1 cellular context compared by ENCODE assay signal in the genomic region with DNA sequence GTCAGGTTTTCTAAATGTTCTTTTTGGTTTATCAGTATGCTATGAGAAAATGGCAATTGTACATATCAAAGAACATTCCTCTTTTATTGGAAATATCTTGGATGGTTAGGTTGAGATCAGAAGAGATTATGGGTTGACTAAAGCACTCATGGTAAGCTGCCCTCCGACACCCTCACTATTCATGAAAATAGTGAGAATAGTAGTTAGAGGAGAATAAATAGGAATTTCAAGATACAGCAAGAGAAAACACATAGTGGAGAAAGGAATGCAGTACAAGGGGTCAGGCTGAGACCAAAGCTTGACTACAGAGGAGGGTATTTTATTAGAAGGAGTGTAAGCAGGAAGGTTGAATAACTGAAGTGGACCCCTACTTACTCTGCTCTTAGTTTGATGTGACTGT.
TF ChIP-seq lines count a peak whose summit lies in the region.

No MANE protein-coding gene starts in this region.

TF ChIP-seq in SK-N-SH, 30 proteins besides CTCF, POLR2A, EP300 and RAD21 (continued from another document):
- TF ChIP-seq, protein P1, sequence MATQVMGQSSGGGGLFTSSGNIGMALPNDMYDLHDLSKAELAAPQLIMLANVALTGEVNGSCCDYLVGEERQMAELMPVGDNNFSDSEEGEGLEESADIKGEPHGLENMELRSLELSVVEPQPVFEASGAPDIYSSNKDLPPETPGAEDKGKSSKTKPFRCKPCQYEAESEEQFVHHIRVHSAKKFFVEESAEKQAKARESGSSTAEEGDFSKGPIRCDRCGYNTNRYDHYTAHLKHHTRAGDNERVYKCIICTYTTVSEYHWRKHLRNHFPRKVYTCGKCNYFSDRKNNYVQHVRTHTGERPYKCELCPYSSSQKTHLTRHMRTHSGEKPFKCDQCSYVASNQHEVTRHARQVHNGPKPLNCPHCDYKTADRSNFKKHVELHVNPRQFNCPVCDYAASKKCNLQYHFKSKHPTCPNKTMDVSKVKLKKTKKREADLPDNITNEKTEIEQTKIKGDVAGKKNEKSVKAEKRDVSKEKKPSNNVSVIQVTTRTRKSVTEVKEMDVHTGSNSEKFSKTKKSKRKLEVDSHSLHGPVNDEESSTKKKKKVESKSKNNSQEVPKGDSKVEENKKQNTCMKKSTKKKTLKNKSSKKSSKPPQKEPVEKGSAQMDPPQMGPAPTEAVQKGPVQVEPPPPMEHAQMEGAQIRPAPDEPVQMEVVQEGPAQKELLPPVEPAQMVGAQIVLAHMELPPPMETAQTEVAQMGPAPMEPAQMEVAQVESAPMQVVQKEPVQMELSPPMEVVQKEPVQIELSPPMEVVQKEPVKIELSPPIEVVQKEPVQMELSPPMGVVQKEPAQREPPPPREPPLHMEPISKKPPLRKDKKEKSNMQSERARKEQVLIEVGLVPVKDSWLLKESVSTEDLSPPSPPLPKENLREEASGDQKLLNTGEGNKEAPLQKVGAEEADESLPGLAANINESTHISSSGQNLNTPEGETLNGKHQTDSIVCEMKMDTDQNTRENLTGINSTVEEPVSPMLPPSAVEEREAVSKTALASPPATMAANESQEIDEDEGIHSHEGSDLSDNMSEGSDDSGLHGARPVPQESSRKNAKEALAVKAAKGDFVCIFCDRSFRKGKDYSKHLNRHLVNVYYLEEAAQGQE (IDR thresholded peaks at IDR 0.05; ENCODE audit: low read depth, low read length) = no peak
- no peak for TF ChIP-seq FOXJ3 (CRISPR knock-in tag; IDR thresholded peaks at IDR 0.05)
- TF ChIP-seq NRF1 (IDR thresholded peaks at IDR 0.05; ENCODE audit: low read depth, low read length) = no peak
- TF ChIP-seq TEAD4 (IDR thresholded peaks at IDR 0.05; ENCODE audit: borderline replicate concordance, insufficient read depth) = no peak
- TF ChIP-seq, protein P2, sequence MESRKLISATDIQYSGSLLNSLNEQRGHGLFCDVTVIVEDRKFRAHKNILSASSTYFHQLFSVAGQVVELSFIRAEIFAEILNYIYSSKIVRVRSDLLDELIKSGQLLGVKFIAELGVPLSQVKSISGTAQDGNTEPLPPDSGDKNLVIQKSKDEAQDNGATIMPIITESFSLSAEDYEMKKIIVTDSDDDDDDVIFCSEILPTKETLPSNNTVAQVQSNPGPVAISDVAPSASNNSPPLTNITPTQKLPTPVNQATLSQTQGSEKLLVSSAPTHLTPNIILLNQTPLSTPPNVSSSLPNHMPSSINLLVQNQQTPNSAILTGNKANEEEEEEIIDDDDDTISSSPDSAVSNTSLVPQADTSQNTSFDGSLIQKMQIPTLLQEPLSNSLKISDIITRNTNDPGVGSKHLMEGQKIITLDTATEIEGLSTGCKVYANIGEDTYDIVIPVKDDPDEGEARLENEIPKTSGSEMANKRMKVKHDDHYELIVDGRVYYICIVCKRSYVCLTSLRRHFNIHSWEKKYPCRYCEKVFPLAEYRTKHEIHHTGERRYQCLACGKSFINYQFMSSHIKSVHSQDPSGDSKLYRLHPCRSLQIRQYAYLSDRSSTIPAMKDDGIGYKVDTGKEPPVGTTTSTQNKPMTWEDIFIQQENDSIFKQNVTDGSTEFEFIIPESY (IDR thresholded peaks at IDR 0.05; ENCODE audit: borderline replicate concordance, low read depth) = no peak
- TF ChIP-seq RXRA (IDR thresholded peaks at IDR 0.05; ENCODE audit: borderline replicate concordance, low read depth) = no peak
TF ChIP-seq in SK-N-SH: peak in this region for 0.
